20 cellular contexts compared by ENCODE assay signal in genomic region chr18:7901657-7902056, GRCh38.
DNase-seq lines count a peak whose midpoint lies in the region; ATAC-seq, FAIRE-seq and TF ChIP-seq lines count a peak whose summit lies in the region.
"Had no signal": no experiment of that assay in that cellular context is flagged by ENCODE, and none has a peak within 500 bp of the region (broad histone marks: within the 10 kb centered on the region; RNA-seq: fewer than 3 reads in every experiment).

No MANE protein-coding gene starts in this region.

- H3K9me3 ChIP-seq in SJSA1 (replicated peaks) (no peaks in the 10 kb centered on the region; the same call in 1 of the 2 replicates), sigmoid colon (no peaks in the 10 kb centered on the region), HepG2 (ENCODE audit: low read length) (no peaks in the 10 kb centered on the region)
- H3K9me3 ChIP-seq: HAP-1, SJCRH30 had no signal

- WGBS in sigmoid colon, 2 donors, result 77 to 81% methylated on average over 1 of the region's 1 CpG
- WGBS in HepG2 (ENCODE audit: low lambda C conversion rate), result 100% methylated on average over 1 of the region's 1 CpG

- FAIRE-seq in HepG2 (lab: Jason Lieb, UNC), result no peak
- FAIRE-seq: A204.1 had no signal

- DNase-seq in AG09309 (ENCODE audit: low read depth) (peak; percentile 18), SJSA1 (ENCODE audit: low read depth in 1 of 2, low spot score in 2 of 2) (no peak), fibroblast of villous mesenchyme (ENCODE audit: low read depth) (peak; percentile 87), sigmoid colon (no peak), amniotic stem cell (lab: John Stamatoyannopoulos, UW) (no peak), HepG2 (ENCODE audit: low spot score) (no peak)
- DNase-seq: DMS153, KBM-7, NCI-H1048, NCI-H146, NCI-H2081 treated with DMSO at 0.1 percent for 48 hours, NCI-H510A, NCI-H774, PC-9, SJCRH30 had no signal

- H3K36me3 ChIP-seq in SJSA1, result no peaks in the 10 kb centered on the region
- H3K36me3 ChIP-seq in sigmoid colon, result no peaks in the 10 kb centered on the region
- peaks cover 3% of the 10 kb centered on the region in 2 experiments; a peak in 1 of 5 replicates for H3K36me3 ChIP-seq in HepG2 (replicated peaks in 1 of 2; ENCODE audit: control insufficient read depth in 1 of 2, insufficient read depth in 2 of 2, low read length in 2 of 2)
- H3K36me3 ChIP-seq: HAP-1, SJCRH30 had no signal

- CTCF ChIA-PET in HepG2 (lab: Yijun Ruan, JAX; ENCODE audit: low intra/inter-chr PET ratio, low total read pairs), result no interaction called here

- TF ChIP-seq POLR2A in sigmoid colon (IDR thresholded peaks at IDR 0.05) (no peak), HepG2 (IDR thresholded peaks at IDR 0.05; ENCODE audit: insufficient read depth in 1 of 2, low read depth in 2 of 2, low read length in 2 of 2) (no peak)

- no peak for TF ChIP-seq RAD21 in HepG2 (CRISPR knock-in tag; IDR thresholded peaks at IDR 0.05)

- H3K79me2 ChIP-seq in HepG2 (ENCODE audit: insufficient read depth, low read length), result no peaks in the 10 kb centered on the region

- H3K4me1 ChIP-seq in SJSA1 (replicated peaks), result peaks cover 51% of the 10 kb centered on the region
- H3K4me1 ChIP-seq in sigmoid colon, result peaks cover 0 to 41% (median 25%) of the 10 kb centered on the region in 4 donors
- no peaks in the 10 kb centered on the region for H3K4me1 ChIP-seq in HepG2 (ENCODE audit: insufficient read depth, low read length)
- H3K4me1 ChIP-seq: HAP-1, SJCRH30 had no signal

- peak overlapping the region; percentile 73 for H3K27ac ChIP-seq in SJSA1
- H3K27ac ChIP-seq in sigmoid colon, result peak overlapping the region; percentile 62 to 75 (median 71)
- no peak overlapping the region for H3K27ac ChIP-seq in HepG2 (ENCODE audit: extremely low read length, insufficient read depth, low read length)
- H3K27ac ChIP-seq: C4-2B, PC-9, SJCRH30 had no signal

- no peaks in the 10 kb centered on the region for H3K27me3 ChIP-seq in SJSA1 (replicated peaks)
- H3K27me3 ChIP-seq in sigmoid colon, result no peaks in the 10 kb centered on the region
- H3K27me3 ChIP-seq in HepG2 (ENCODE audit: control insufficient read depth in 1 of 2, insufficient read depth in 2 of 2, low read length in 2 of 2), result no peaks in the 10 kb centered on the region
- H3K27me3 ChIP-seq: SJCRH30 had no signal

- H3K9ac ChIP-seq in HepG2 (ENCODE audit: insufficient read depth, low read depth, low read length), result no peak overlapping the region

- TF ChIP-seq EP300 in sigmoid colon (IDR thresholded peaks at IDR 0.05) (no peak), HepG2 (IDR thresholded peaks at IDR 0.05; ENCODE audit: low read depth in 2 of 2, low read length in 2 of 2) (no peak), HepG2 (CRISPR knock-in tag; IDR thresholded peaks at IDR 0.05; ENCODE audit: borderline replicate concordance) (no peak)

- no peaks in the 10 kb centered on the region; the same call in 1 of the 2 replicates for H4K20me1 ChIP-seq in HepG2 (ENCODE audit: insufficient read depth, low read length)

- H3K4me3 ChIP-seq in AG09309 (ENCODE audit: control insufficient read depth, low read depth, low read length), result no peak overlapping the region
- H3K4me3 ChIP-seq in SJSA1, result no peak overlapping the region
- H3K4me3 ChIP-seq in fibroblast of villous mesenchyme (ENCODE audit: low read depth, low read length), result no peak overlapping the region
- H3K4me3 ChIP-seq in sigmoid colon, result no peak overlapping the region
- no peak overlapping the region for H3K4me3 ChIP-seq in HepG2 (replicated peaks in 1 of 3; ENCODE audit: insufficient read depth in 1 of 3, low read depth in 2 of 3, low read length in 3 of 3)
- H3K4me3 ChIP-seq: HAP-1, PC-9, SJCRH30 had no signal

- TF ChIP-seq CTCF in AG09309 (IDR thresholded peaks at IDR 0.05; ENCODE audit: control insufficient read depth, insufficient read depth, low read depth, low read length, missing control alignments) (no peak), fibroblast of villous mesenchyme (IDR thresholded peaks at IDR 0.05; ENCODE audit: insufficient read depth, low read depth, low read length) (no peak), sigmoid colon (IDR thresholded peaks at IDR 0.05) (no peak), HepG2 (CRISPR knock-in tag; IDR thresholded peaks at IDR 0.05) (no peak)

- ATAC-seq in GM21367 (IDR thresholded peaks at IDR 0.05; ENCODE audit: unreplicated experiment) (no peak), HepG2 (no peak), GM19463 (IDR thresholded peaks at IDR 0.05; ENCODE audit: unreplicated experiment) (no peak)

- BruUV-seq in HepG2 (replicated peaks; lab: Mats Ljungman, UMichigan), result no TSS peak

- no peak overlapping the region for H2AFZ ChIP-seq in HepG2 (ENCODE audit: low read length)
- H2AFZ ChIP-seq: PC-9 had no signal

- intact Hi-C loops in sigmoid colon (cut with DNase I), result loop anchor here (5.0 kb wide), 1 partner anchor 414 kb away; no protein-coding TSS in a partner anchor
- intact Hi-C loops in HepG2 (cut with micrococcal nuclease; ENCODE audit: unreplicated experiment), result loop anchor here (5.0 kb wide), 1 partner anchor 49 kb away; no protein-coding TSS in a partner anchor

- in situ Hi-C loops in HepG2 (cut with HindIII; ENCODE audit: extremely low pct_ligation_motif_present, low pct_unique_long_range_greater_than_20kb), result no loop called here

- no peak overlapping the region for H3K4me2 ChIP-seq in HepG2 (ENCODE audit: low read depth, low read length)
- H3K4me2 ChIP-seq: PC-9 had no signal

- POLR2A ChIA-PET in HepG2 (lab: Yijun Ruan, JAX), result no interaction called here

TF ChIP-seq in HepG2, 621 proteins besides CTCF, POLR2A, EP300 and RAD21:
- TF ChIP-seq CBX5 (CRISPR knock-in tag; IDR thresholded peaks at IDR 0.05; ENCODE audit: borderline replicate concordance) (no peak), ZNF772 (CRISPR knock-in tag; IDR thresholded peaks at IDR 0.05) (no peak), BRD4 (CRISPR knock-in tag; IDR thresholded peaks at IDR 0.05) (no peak), HNF4A (CRISPR knock-in tag; IDR thresholded peaks at IDR 0.05) (no peak), ZNF510 (CRISPR knock-in tag; IDR thresholded peaks at IDR 0.05; ENCODE audit: low read depth) (no peak), NFIB (CRISPR knock-in tag; IDR thresholded peaks at IDR 0.05; ENCODE audit: borderline replicate concordance) (no peak), ZNF691 (CRISPR knock-in tag; IDR thresholded peaks at IDR 0.05; ENCODE audit: borderline replicate concordance, low read depth) (no peak), GABPB1 (CRISPR knock-in tag; IDR thresholded peaks at IDR 0.05) (no peak), CHD2 (IDR thresholded peaks at IDR 0.05; ENCODE audit: low read depth, low read length) (no peak)
- TF ChIP-seq, protein P1, sequence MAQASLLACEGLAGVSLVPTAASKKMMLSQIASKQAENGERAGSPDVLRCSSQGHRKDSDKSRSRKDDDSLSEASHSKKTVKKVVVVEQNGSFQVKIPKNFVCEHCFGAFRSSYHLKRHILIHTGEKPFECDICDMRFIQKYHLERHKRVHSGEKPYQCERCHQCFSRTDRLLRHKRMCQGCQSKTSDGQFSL (CRISPR knock-in tag; IDR thresholded peaks at IDR 0.05), result no peak
- TF ChIP-seq, protein P2, sequence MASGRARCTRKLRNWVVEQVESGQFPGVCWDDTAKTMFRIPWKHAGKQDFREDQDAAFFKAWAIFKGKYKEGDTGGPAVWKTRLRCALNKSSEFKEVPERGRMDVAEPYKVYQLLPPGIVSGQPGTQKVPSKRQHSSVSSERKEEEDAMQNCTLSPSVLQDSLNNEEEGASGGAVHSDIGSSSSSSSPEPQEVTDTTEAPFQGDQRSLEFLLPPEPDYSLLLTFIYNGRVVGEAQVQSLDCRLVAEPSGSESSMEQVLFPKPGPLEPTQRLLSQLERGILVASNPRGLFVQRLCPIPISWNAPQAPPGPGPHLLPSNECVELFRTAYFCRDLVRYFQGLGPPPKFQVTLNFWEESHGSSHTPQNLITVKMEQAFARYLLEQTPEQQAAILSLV (CRISPR knock-in tag; IDR thresholded peaks at IDR 0.05; ENCODE audit: borderline replicate concordance), result no peak

Comparison
In these comparisons a context has a peak if more than half of its experiments do, and no peak if none do; other contexts are left out.
1. DNase-seq: peak in AG09309 (single experiment) and fibroblast of villous mesenchyme (single experiment); none in SJSA1 (0 of 2), sigmoid colon (single experiment), amniotic stem cell (single experiment) and HepG2 (single experiment).